2 cellular contexts compared by ENCODE assay signal in the genomic region with DNA sequence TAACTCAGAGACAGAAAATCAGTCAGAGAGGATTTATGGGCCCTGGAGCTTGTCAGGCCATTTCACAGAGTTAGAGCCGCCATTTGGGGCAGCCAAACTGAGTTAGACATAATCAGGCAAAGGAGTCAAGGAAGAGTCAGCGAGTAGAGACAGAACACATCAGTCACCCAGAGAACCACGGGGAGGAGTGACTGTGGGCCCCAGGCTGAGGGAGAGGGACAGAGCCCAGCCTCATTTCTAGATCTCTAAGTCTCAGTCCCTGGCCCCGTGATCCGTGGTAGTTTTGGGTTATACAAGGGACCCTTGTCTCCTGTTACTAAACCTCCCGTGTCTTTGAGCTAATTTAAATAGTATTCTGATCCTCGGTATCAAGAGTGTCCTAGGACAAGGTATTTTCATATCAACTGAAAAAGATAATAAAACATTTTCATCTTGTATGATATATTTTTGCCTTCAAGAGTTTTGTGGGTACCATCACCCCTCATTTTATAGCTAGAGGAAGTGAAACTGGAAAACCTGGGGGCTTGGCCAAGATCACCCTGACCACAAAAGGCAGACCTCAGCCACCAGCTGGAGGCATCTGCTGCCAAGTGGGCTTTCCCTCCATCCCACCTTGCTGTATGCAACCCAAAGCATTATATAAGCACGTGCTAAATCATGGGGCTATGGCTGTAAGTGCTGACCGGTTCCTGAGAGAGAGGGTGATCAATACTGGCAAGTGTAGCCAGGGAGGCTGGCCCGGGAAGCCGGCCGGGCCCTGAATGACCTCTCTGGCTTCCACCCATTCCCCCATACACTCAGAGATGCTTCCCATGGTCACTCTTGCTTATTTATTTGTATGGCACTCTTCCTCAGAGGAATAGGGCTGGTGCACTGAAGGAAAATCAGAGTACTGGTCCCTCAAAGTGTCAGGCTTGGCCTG.
TF ChIP-seq lines count a peak whose summit lies in the region.

No MANE protein-coding gene starts in this region.

TF ChIP-seq in HepG2, 621 proteins besides CTCF, POLR2A, EP300 and RAD21:
- TF ChIP-seq KDM2A (CRISPR knock-in tag; IDR thresholded peaks at IDR 0.05; ENCODE audit: borderline replicate concordance, low read depth) (no peak), ZNF256 (CRISPR knock-in tag; conservative IDR thresholded peaks at IDR 0.05) (no peak), CHD2 (IDR thresholded peaks at IDR 0.05; ENCODE audit: low read depth, low read length) (no peak)

TF ChIP-seq in GM12878, 131 proteins besides CTCF, POLR2A, EP300 and RAD21:
- TF ChIP-seq BHLHE40 (IDR thresholded peaks at IDR 0.05; ENCODE audit: borderline replicate concordance in 1 of 2, low read depth in 2 of 2, low read length in 1 of 2) (peak; percentile 43 to 63; a peak in 3 of 4 replicates), HDAC6 (IDR thresholded peaks at IDR 0.05; ENCODE audit: unreplicated experiment) (no peak), ETV6 (conservative IDR thresholded peaks at IDR 0.05 in 1 of 2, IDR thresholded peaks at IDR 0.05 in 1 of 2; ENCODE audit: borderline replicate concordance in 1 of 2, low read depth in 1 of 2) (peak in 1 of 2 experiments; percentile 70; a peak in 1 of 4 replicates), CBX5 (IDR thresholded peaks at IDR 0.05; ENCODE audit: low read depth) (peak; percentile 16; the same call in 1 of the 2 replicates), TARDBP (IDR thresholded peaks at IDR 0.05; ENCODE audit: borderline replicate concordance) (no peak), BACH1 (IDR thresholded peaks at IDR 0.05; ENCODE audit: borderline replicate concordance) (no peak), FOXM1 (IDR thresholded peaks at IDR 0.05; ENCODE audit: low read depth, low read length) (no peak), CREB1 (IDR thresholded peaks at IDR 0.05; ENCODE audit: low read depth) (no peak), EZH2 (IDR thresholded peaks at IDR 0.05; ENCODE audit: borderline replicate concordance, control insufficient read depth, low read depth, low read length) (no peak), IKZF2 (IDR thresholded peaks at IDR 0.05) (0 out of 4 replicates have a peak, but pooled peaks of 1 of the 2 experiments have one; percentile 12), TCF12 (IDR thresholded peaks at IDR 0.05; ENCODE audit: low read depth, low read length) (peak; percentile 97), SPI1 (IDR thresholded peaks at IDR 0.05; ENCODE audit: borderline replicate concordance, insufficient read depth, low read depth, low read length) (peak; percentile 88), HDAC2 (IDR thresholded peaks at IDR 0.05) (no peak), BCL11A (IDR thresholded peaks at IDR 0.05; ENCODE audit: low read depth, low read length) (peak; percentile 55; the same call in 1 of the 2 replicates), CHD2 (IDR thresholded peaks at IDR 0.05; ENCODE audit: borderline replicate concordance, low read depth, low read length) (no peak), RUNX3 (IDR thresholded peaks at IDR 0.05; ENCODE audit: low read length) (peak; percentile 95), POLR2AphosphoS5 (IDR thresholded peaks at IDR 0.05; ENCODE audit: low read length) (no peak), GATAD2B (conservative IDR thresholded peaks at IDR 0.05; ENCODE audit: low read depth) (no peak), ZNF274 (IDR thresholded peaks at IDR 0.05; ENCODE audit: insufficient read depth, insufficient read length) (no peak), MXI1 (IDR thresholded peaks at IDR 0.05; ENCODE audit: low read depth, low read length) (no peak), CHD4 (IDR thresholded peaks at IDR 0.05) (no peak), NFIC (IDR thresholded peaks at IDR 0.05; ENCODE audit: low read depth, low read length) (peak; percentile 55), JUND (IDR thresholded peaks at IDR 0.05; ENCODE audit: low read depth, low read length) (no peak), PAX5 (IDR thresholded peaks at IDR 0.05; ENCODE audit: borderline replicate concordance, low read depth, low read length) (no peak), POLR2AphosphoS2 (IDR thresholded peaks at IDR 0.05; ENCODE audit: low read depth, low read length) (no peak), ESRRA (IDR thresholded peaks at IDR 0.05; ENCODE audit: low read length) (no peak), USF1 (IDR thresholded peaks at IDR 0.05; ENCODE audit: borderline replicate concordance, extremely low read length, insufficient read depth, low read depth, low read length) (no peak), TCF3 (IDR thresholded peaks at IDR 0.05; ENCODE audit: borderline replicate concordance, insufficient read depth, low read depth, low read length) (peak; percentile 95), IKZF1 (conservative IDR thresholded peaks at IDR 0.05) (peak; percentile 32), YY1 (IDR thresholded peaks at IDR 0.05; ENCODE audit: low read depth, low read length) (peak; percentile 73), MEF2A (IDR thresholded peaks at IDR 0.05; ENCODE audit: insufficient read depth, low read depth, low read length) (no peak), RCOR1 (conservative IDR thresholded peaks at IDR 0.05; ENCODE audit: low read depth, low read length) (no peak), EED (IDR thresholded peaks at IDR 0.05; ENCODE audit: low read depth) (peak; percentile 61), CBFB (IDR thresholded peaks at IDR 0.05; ENCODE audit: low read depth) (peak; percentile 71)
- TF ChIP-seq, protein P1, sequence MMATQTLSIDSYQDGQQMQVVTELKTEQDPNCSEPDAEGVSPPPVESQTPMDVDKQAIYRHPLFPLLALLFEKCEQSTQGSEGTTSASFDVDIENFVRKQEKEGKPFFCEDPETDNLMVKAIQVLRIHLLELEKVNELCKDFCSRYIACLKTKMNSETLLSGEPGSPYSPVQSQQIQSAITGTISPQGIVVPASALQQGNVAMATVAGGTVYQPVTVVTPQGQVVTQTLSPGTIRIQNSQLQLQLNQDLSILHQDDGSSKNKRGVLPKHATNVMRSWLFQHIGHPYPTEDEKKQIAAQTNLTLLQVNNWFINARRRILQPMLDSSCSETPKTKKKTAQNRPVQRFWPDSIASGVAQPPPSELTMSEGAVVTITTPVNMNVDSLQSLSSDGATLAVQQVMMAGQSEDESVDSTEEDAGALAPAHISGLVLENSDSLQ (IDR thresholded peaks at IDR 0.05): no peak
- TF ChIP-seq, protein P2, sequence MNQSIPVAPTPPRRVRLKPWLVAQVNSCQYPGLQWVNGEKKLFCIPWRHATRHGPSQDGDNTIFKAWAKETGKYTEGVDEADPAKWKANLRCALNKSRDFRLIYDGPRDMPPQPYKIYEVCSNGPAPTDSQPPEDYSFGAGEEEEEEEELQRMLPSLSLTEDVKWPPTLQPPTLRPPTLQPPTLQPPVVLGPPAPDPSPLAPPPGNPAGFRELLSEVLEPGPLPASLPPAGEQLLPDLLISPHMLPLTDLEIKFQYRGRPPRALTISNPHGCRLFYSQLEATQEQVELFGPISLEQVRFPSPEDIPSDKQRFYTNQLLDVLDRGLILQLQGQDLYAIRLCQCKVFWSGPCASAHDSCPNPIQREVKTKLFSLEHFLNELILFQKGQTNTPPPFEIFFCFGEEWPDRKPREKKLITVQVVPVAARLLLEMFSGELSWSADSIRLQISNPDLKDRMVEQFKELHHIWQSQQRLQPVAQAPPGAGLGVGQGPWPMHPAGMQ (IDR thresholded peaks at IDR 0.05; ENCODE audit: borderline replicate concordance): no peak
- TF ChIP-seq, protein P3, sequence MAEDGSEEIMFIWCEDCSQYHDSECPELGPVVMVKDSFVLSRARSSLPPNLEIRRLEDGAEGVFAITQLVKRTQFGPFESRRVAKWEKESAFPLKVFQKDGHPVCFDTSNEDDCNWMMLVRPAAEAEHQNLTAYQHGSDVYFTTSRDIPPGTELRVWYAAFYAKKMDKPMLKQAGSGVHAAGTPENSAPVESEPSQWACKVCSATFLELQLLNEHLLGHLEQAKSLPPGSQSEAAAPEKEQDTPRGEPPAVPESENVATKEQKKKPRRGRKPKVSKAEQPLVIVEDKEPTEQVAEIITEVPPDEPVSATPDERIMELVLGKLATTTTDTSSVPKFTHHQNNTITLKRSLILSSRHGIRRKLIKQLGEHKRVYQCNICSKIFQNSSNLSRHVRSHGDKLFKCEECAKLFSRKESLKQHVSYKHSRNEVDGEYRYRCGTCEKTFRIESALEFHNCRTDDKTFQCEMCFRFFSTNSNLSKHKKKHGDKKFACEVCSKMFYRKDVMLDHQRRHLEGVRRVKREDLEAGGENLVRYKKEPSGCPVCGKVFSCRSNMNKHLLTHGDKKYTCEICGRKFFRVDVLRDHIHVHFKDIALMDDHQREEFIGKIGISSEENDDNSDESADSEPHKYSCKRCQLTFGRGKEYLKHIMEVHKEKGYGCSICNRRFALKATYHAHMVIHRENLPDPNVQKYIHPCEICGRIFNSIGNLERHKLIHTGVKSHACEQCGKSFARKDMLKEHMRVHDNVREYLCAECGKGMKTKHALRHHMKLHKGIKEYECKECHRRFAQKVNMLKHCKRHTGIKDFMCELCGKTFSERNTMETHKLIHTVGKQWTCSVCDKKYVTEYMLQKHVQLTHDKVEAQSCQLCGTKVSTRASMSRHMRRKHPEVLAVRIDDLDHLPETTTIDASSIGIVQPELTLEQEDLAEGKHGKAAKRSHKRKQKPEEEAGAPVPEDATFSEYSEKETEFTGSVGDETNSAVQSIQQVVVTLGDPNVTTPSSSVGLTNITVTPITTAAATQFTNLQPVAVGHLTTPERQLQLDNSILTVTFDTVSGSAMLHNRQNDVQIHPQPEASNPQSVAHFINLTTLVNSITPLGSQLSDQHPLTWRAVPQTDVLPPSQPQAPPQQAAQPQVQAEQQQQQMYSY (CRISPR knock-in tag; IDR thresholded peaks at IDR 0.05): no peak
- TF ChIP-seq, protein P4, sequence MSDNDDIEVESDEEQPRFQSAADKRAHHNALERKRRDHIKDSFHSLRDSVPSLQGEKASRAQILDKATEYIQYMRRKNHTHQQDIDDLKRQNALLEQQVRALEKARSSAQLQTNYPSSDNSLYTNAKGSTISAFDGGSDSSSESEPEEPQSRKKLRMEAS (IDR thresholded peaks at IDR 0.05; ENCODE audit: low read depth, low read length): no peak
